ENCODE assay signal across 11 cellular contexts in genomic region chr16:67928147-67928546, GRCh38. TPM values are rescaled to one million over a fixed set of nuclear protein-coding genes. Genes with fewer than 3 reads are reported as not detected.
A peak's percentile ranks its signal among the peaks of the same experiment; 100 is the strongest.
DNase-seq lines count a peak whose midpoint lies in the region; ATAC-seq and TF ChIP-seq lines count a peak whose summit lies in the region.
"Had no signal": no experiment of that assay in that cellular context is flagged by ENCODE, and none has a peak within 500 bp of the region (broad histone marks: within the 10 kb centered on the region; RNA-seq: fewer than 3 reads in every experiment).

No MANE protein-coding gene starts in this region.

- POLR2A ChIA-PET in RWPE1 (lab: Yijun Ruan, JAX; ENCODE audit: low non-redundant PET) = no interaction called here
- POLR2A ChIA-PET in PC-9 (lab: Charles Lee; ENCODE audit: unreplicated experiment) = no interaction called here

- H3K9me3 ChIP-seq in PC-9 (ENCODE audit: insufficient read depth, low read depth) = no peaks in the 10 kb centered on the region
- H3K9me3 ChIP-seq: left lung had no signal

- no peak overlapping the region for H3K4me2 ChIP-seq in PC-9

- no peak for TF ChIP-seq CTCF in RWPE1 (conservative IDR thresholded peaks at IDR 0.05; ENCODE audit: low read depth)
- TF ChIP-seq CTCF in endothelial cell (IDR thresholded peaks at IDR 0.05; ENCODE audit: unreplicated experiment) = no peak
- no peak for TF ChIP-seq CTCF in PC-9 (conservative IDR thresholded peaks at IDR 0.05)

- no peak overlapping the region for H3K4me3 ChIP-seq in PC-9
- H3K4me3 ChIP-seq: GM23248, left lung had no signal

- H3K79me2 ChIP-seq in PC-9 (ENCODE audit: low read depth) = no peaks in the 10 kb centered on the region

- peaks cover 3% of the 10 kb centered on the region for H3K4me1 Mint-ChIP-seq in activated T-cell treated with anti-CD3 and anti-CD28 coated beads, Interleukin-2, amount 50 U/mL, for 24 hours (ENCODE audit: low read depth)
- peaks cover 10% of the 10 kb centered on the region for H3K4me1 Mint-ChIP-seq in endothelial cell (ENCODE audit: unreplicated experiment)
- H3K4me1 Mint-ChIP-seq in stimulated activated effector memory CD8-positive, alpha-beta T cell treated with anti-CD3 and anti-CD28 coated beads, Interleukin-12 subunit alpha, Interleukin-12 subunit beta, amount 100 ng/mL, for 72 hours = peaks cover 9% of the 10 kb centered on the region

- H3K9me3 Mint-ChIP-seq in activated T-cell treated with anti-CD3 and anti-CD28 coated beads, Interleukin-2, amount 50 U/mL, for 24 hours = no peaks in the 10 kb centered on the region
- H3K9me3 Mint-ChIP-seq in endothelial cell (ENCODE audit: unreplicated experiment) = no peaks in the 10 kb centered on the region
- H3K9me3 Mint-ChIP-seq in stimulated activated effector memory CD8-positive, alpha-beta T cell treated with anti-CD3 and anti-CD28 coated beads, Interleukin-12 subunit alpha, Interleukin-12 subunit beta, amount 100 ng/mL, for 72 hours = no peaks in the 10 kb centered on the region

- DNase-seq in activated T-cell treated with anti-CD3 and anti-CD28 coated beads, Interleukin-2, amount 50 U/mL, for 24 hours = no peak
- DNase-seq in activated T-cell treated with anti-CD3 and anti-CD28 coated beads, Interleukin-2, amount 50 U/mL, for 1 hour = no peak
- no peak for DNase-seq in RWPE1 (ENCODE audit: low spot score)
- DNase-seq in endothelial cell (ENCODE audit: low spot score) = no peak
- DNase-seq in stimulated activated effector memory CD8-positive, alpha-beta T cell treated with anti-CD3 and anti-CD28 coated beads, Interleukin-12 subunit alpha, Interleukin-12 subunit beta, amount 100 ng/mL, for 72 hours (ENCODE audit: low spot score in 2 of 2) = no peak
- DNase-seq in PC-9 = no peak
- DNase-seq in NCI-H1930 (lab: John Stamatoyannopoulos, UW) = no peak
- DNase-seq in DMS53 (lab: John Stamatoyannopoulos, UW) = no peak

- H3F3A ChIP-seq in PC-9 (ENCODE audit: insufficient read depth, low read depth) = peaks cover 5% of the 10 kb centered on the region; the same call in 1 of the 2 replicates

- peaks cover 33% of the 10 kb centered on the region for H4K20me1 ChIP-seq in PC-9 (ENCODE audit: insufficient read depth)

- no peaks in the 10 kb centered on the region for H3K9me2 ChIP-seq in PC-9 (ENCODE audit: insufficient read depth)

- H3K4me1 ChIP-seq in PC-9 (replicated peaks; ENCODE audit: insufficient read depth) = no peaks in the 10 kb centered on the region

- peak overlapping the region; percentile 68 for H3K27ac Mint-ChIP-seq in activated T-cell treated with anti-CD3 and anti-CD28 coated beads, Interleukin-2, amount 50 U/mL, for 24 hours
- peak overlapping the region; percentile 30 for H3K27ac Mint-ChIP-seq in endothelial cell (ENCODE audit: unreplicated experiment)
- H3K27ac Mint-ChIP-seq in stimulated activated effector memory CD8-positive, alpha-beta T cell treated with anti-CD3 and anti-CD28 coated beads, Interleukin-12 subunit alpha, Interleukin-12 subunit beta, amount 100 ng/mL, for 72 hours = peak overlapping the region; percentile 92

- no peak for ATAC-seq in stimulated activated effector memory CD8-positive, alpha-beta T cell treated with anti-CD3 and anti-CD28 coated beads, Interleukin-12 subunit alpha, Interleukin-12 subunit beta, amount 100 ng/mL, for 72 hours

- no peak overlapping the region for H2AFZ ChIP-seq in PC-9
- H2AFZ ChIP-seq: GM23248 had no signal

- no TSS peak for BruUV-seq in PC-9 (replicated peaks; lab: Mats Ljungman, UMichigan)

- H3K36me3 ChIP-seq in PC-9 (ENCODE audit: low read depth) = no peaks in the 10 kb centered on the region

- peaks cover 66% of the 10 kb centered on the region for H3K36me3 Mint-ChIP-seq in activated T-cell treated with anti-CD3 and anti-CD28 coated beads, Interleukin-2, amount 50 U/mL, for 24 hours (ENCODE audit: low read depth)
- no peaks in the 10 kb centered on the region for H3K36me3 Mint-ChIP-seq in endothelial cell (ENCODE audit: low read depth, unreplicated experiment)
- H3K36me3 Mint-ChIP-seq in stimulated activated effector memory CD8-positive, alpha-beta T cell treated with anti-CD3 and anti-CD28 coated beads, Interleukin-12 subunit alpha, Interleukin-12 subunit beta, amount 100 ng/mL, for 72 hours = peaks cover 51% of the 10 kb centered on the region

- no peaks in the 10 kb centered on the region for H3K27me3 ChIP-seq in PC-9 (ENCODE audit: insufficient read depth, low read depth)
- H3K27me3 ChIP-seq: left lung had no signal

- H3K27me3 Mint-ChIP-seq in activated T-cell treated with anti-CD3 and anti-CD28 coated beads, Interleukin-2, amount 50 U/mL, for 24 hours = no peaks in the 10 kb centered on the region
- H3K27me3 Mint-ChIP-seq in endothelial cell (ENCODE audit: unreplicated experiment) = peaks cover 10% of the 10 kb centered on the region

- H3K27ac ChIP-seq in RWPE1 (peak overlapping the region; percentile 73; the same call in 1 of the 2 replicates), PC-9 (no peak overlapping the region)
- H3K27ac ChIP-seq: GM23248, left lung had no signal

- CTCF ChIA-PET in RWPE1 (lab: Yijun Ruan, JAX) = interaction anchor here (0.5 to 3.3 kb wide), 14 partner anchors 10 to 407 kb away, joined by 3 to 19 read pairs (median 3); partner anchors contain the start of gene NRN1L
- CTCF ChIA-PET in PC-9 (lab: Charles Lee) = no interaction called here

- H3K4me3 Mint-ChIP-seq in activated T-cell treated with anti-CD3 and anti-CD28 coated beads, Interleukin-2, amount 50 U/mL, for 24 hours = no peak overlapping the region
- H3K4me3 Mint-ChIP-seq in endothelial cell (ENCODE audit: unreplicated experiment) = no peak overlapping the region
- no peak overlapping the region for H3K4me3 Mint-ChIP-seq in stimulated activated effector memory CD8-positive, alpha-beta T cell treated with anti-CD3 and anti-CD28 coated beads, Interleukin-12 subunit alpha, Interleukin-12 subunit beta, amount 100 ng/mL, for 72 hours

- intact Hi-C loops in PC-9 (cut with micrococcal nuclease; ENCODE audit: unreplicated experiment) = loop anchor here (1.0 to 5.0 kb wide), 4 partner anchors 36 to 407 kb away; partner anchors contain the start of gene PSKH1

RNA-seq across cellular contexts. Expression of gene CTRL, which starts 3.5 kb away (rescaled TPM):
- 0.56 TPM for total RNA-seq in endothelial cell (ENCODE audit: unreplicated experiment)
- 1.3 and 1.7 TPM in 2 replicates for total RNA-seq in PC-9 (2021)
- total RNA-seq: chondrocyte, GM23248 had no signal

RNA-seq across cellular contexts. Expression of gene PSMB10, which starts 8.5 kb away (rescaled TPM):
- total RNA-seq in endothelial cell (ENCODE audit: unreplicated experiment) = 15.3 TPM
- total RNA-seq in PC-9 (2021) = 39.5 and 56.2 TPM in 2 replicates

RNA-seq across cellular contexts. Expression of gene LCAT, which starts 15.8 kb away (rescaled TPM):
- total RNA-seq in endothelial cell (ENCODE audit: unreplicated experiment) (17.0 TPM), PC-9 (2021) (10.0 and 11.9 TPM in 2 replicates)

RNA-seq across cellular contexts. Expression of gene PSKH1, which starts 35.1 kb away (rescaled TPM):
- total RNA-seq in endothelial cell (ENCODE audit: unreplicated experiment) (47.5 TPM), PC-9 (2021) (25.8 and 28.4 TPM in 2 replicates)

RNA-seq across cellular contexts. Expression of gene SLC12A4, which starts 40.3 kb away (rescaled TPM):
- total RNA-seq in endothelial cell (ENCODE audit: unreplicated experiment) (44.2 TPM), PC-9 (2021) (24.2 and 27.0 TPM in 2 replicates)

Comparison
In these comparisons a context has a peak if more than half of its experiments do, and no peak if none do; other contexts are left out.
1. H3K27ac Mint-ChIP-seq: peak in every context shown above with its lines; median percentile 92 in stimulated activated effector memory CD8-positive, alpha-beta T cell treated with anti-CD3 and anti-CD28 coated beads, Interleukin-12 subunit alpha, Interleukin-12 subunit beta, amount 100 ng/mL, for 72 hours; 68 in activated T-cell treated with anti-CD3 and anti-CD28 coated beads, Interleukin-2, amount 50 U/mL, for 24 hours; 30 in endothelial cell.